Comparison of ENCODE assay signal across 10 cellular contexts in the genomic region with DNA sequence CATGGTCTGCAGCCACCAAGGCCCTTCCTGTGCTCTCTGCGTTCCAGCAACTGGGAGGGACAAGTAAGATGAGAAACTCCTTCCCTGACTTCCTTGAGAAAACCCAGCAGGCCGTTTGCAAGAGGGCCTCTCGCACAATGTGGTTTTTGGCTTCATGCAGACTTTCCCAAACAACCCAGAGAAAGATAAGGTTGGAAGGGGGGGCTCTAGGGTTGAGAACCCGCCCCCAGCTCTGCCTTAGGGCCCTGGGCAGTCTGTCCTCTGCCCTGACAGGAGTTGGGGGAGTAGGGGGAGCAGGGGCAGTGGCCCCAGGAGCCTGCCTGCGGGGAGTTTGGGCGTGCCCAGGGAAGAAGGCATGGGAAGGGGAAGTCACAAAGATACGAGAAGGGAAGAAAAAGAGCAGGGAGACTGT.
DNase-seq lines count a peak whose midpoint lies in the region; ATAC-seq, FAIRE-seq and TF ChIP-seq lines count a peak whose summit lies in the region.
"Had no signal": no experiment of that assay in that cellular context is flagged by ENCODE, and none has a peak within 500 bp of the region (broad histone marks: within the 10 kb centered on the region; RNA-seq: fewer than 3 reads in every experiment).

No MANE protein-coding gene starts in this region.

- peak overlapping the region; percentile 46 for H3K4me3 ChIP-seq in BLaER1
- H3K4me3 ChIP-seq in adrenal gland: no peak overlapping the region
- H3K4me3 ChIP-seq in heart left ventricle: peak overlapping the region in 4 of 12 donors; percentile 8 to 15 (median 14)
- no peak overlapping the region for H3K4me3 ChIP-seq in osteoblast (ENCODE audit: insufficient read depth, low read length)
- H3K4me3 ChIP-seq: breast epithelium, MG63 had no signal

- TF ChIP-seq POLR2A in adrenal gland (IDR thresholded peaks at IDR 0.05) (no peak), heart left ventricle (IDR thresholded peaks at IDR 0.05) (no peak), GM12891 (IDR thresholded peaks at IDR 0.05; ENCODE audit: low read depth, low read length) (no peak)

- H3K4me1 ChIP-seq in BLaER1 (peaks cover 58% of the 10 kb centered on the region), adrenal gland (replicated peaks in 1 of 2) (peaks cover 8 to 22% of the 10 kb centered on the region in 2 donors), heart left ventricle (peaks cover 5 to 65% (median 42%) of the 10 kb centered on the region in 12 donors), osteoblast (ENCODE audit: insufficient read depth, low read length) (peaks cover 54% of the 10 kb centered on the region)

- H3K9me3 ChIP-seq in BLaER1 (no peaks in the 10 kb centered on the region), adrenal gland (replicated peaks in 1 of 3) (no peaks in the 10 kb centered on the region), heart left ventricle (no peaks in the 10 kb centered on the region), osteoblast (ENCODE audit: low read depth, low read length) (no peaks in the 10 kb centered on the region)
- H3K9me3 ChIP-seq: breast epithelium, MG63 had no signal

- H3K27me3 ChIP-seq in BLaER1: no peaks in the 10 kb centered on the region
- no peaks in the 10 kb centered on the region for H3K27me3 ChIP-seq in adrenal gland
- no peaks in the 10 kb centered on the region for H3K27me3 ChIP-seq in heart left ventricle
- H3K27me3 ChIP-seq in osteoblast (ENCODE audit: insufficient read depth, low read length): no peaks in the 10 kb centered on the region
- H3K27me3 ChIP-seq: breast epithelium, MG63 had no signal

- DNase-seq in adrenal gland: peak in 1 of 7 donors; percentile 37
- peak; percentile 65 to 75 (median 69) for DNase-seq in heart left ventricle
- no peak for DNase-seq in osteoblast (ENCODE audit: insufficient read length, low spot score, missing footprints)
- no peak for DNase-seq in NCI-H187 treated with DMSO at 0.1 percent for 48 hours (lab: John Stamatoyannopoulos, UW)
- no peak for DNase-seq in activated naive CD4-positive, alpha-beta T cell treated with Interleukin-2 at 50 U/mL for 16 hours
- no peak for DNase-seq in GM12891 (ENCODE audit: insufficient read length, low spot score)
- DNase-seq: MG63 had no signal

- H3K27ac ChIP-seq in BLaER1 (peak overlapping the region; percentile 82), adrenal gland (peak overlapping the region in 4 of 5 donors; percentile 33 to 82 (median 67)), heart left ventricle (peak overlapping the region; percentile 53 to 95 (median 88)), osteoblast (ENCODE audit: low read depth, low read length) (peak overlapping the region; percentile 70)
- H3K27ac ChIP-seq: breast epithelium had no signal

- H3K36me3 ChIP-seq in BLaER1 (peaks cover 7% of the 10 kb centered on the region; the same call in 1 of the 2 replicates), adrenal gland (replicated peaks in 1 of 2) (no peaks in the 10 kb centered on the region), heart left ventricle (peaks cover 0 to 6% (median 0%) of the 10 kb centered on the region in 9 donors), osteoblast (ENCODE audit: insufficient read depth, low read length) (no peaks in the 10 kb centered on the region)
- H3K36me3 ChIP-seq: breast epithelium, MG63 had no signal

- TF ChIP-seq CTCF in adrenal gland (IDR thresholded peaks at IDR 0.05): no peak
- no peak for TF ChIP-seq CTCF in heart left ventricle (IDR thresholded peaks at IDR 0.05)
- no peak for TF ChIP-seq CTCF in osteoblast (IDR thresholded peaks at IDR 0.05; ENCODE audit: extremely low read depth, low read depth, low read length)

- no peak overlapping the region for H2AFZ ChIP-seq in osteoblast (ENCODE audit: low read length)

- FAIRE-seq in GM12891 (lab: Jason Lieb, UNC): no peak

- intact Hi-C loops in adrenal gland (cut with DNase I) (no loop called here), heart left ventricle (cut with DNase I) (loop anchor here in 2 of 10 donors (5.0 kb wide), 3 partner anchors 41 to 96 kb away; no protein-coding TSS in a partner anchor)

- H3K4me2 ChIP-seq in BLaER1 (peak overlapping the region; percentile 97), osteoblast (ENCODE audit: insufficient read depth, low read length) (no peak overlapping the region)

- H3K9ac ChIP-seq in BLaER1: peak overlapping the region; percentile 68

- 44 to 63% (median 51%) methylated on average over 5 to 7 of the region's 7 CpGs for WGBS in adrenal gland, 4 donors
- WGBS in heart left ventricle, 4 donors: 35 to 45% (median 39%) methylated on average over 7 of the region's 7 CpGs

- H3K79me2 ChIP-seq in osteoblast (ENCODE audit: insufficient read depth, low read length): no peaks in the 10 kb centered on the region

- H4K20me1 ChIP-seq in BLaER1 (no peaks in the 10 kb centered on the region), osteoblast (ENCODE audit: insufficient read depth, low read length) (no peaks in the 10 kb centered on the region)

- peak; percentile 33 to 72 (median 66) for ATAC-seq in heart left ventricle
- no peak for ATAC-seq in HG03097 (IDR thresholded peaks at IDR 0.05; ENCODE audit: low FRiP score, unreplicated experiment)

TF ChIP-seq in GM12891, 5 proteins besides CTCF, POLR2A, EP300 and RAD21:
- TF ChIP-seq TAF1 (IDR thresholded peaks at IDR 0.05; ENCODE audit: low read depth, low read length): no peak
- TF ChIP-seq PAX5 (IDR thresholded peaks at IDR 0.05; ENCODE audit: insufficient read depth, low read length, severe bottlenecking): no peak
- TF ChIP-seq POLR2AphosphoS5 (IDR thresholded peaks at IDR 0.05; ENCODE audit: low read depth, low read length): no peak
- no peak for TF ChIP-seq POU2F2 (IDR thresholded peaks at IDR 0.05; ENCODE audit: low read depth, low read length)
- no peak for TF ChIP-seq SPI1 (IDR thresholded peaks at IDR 0.05; ENCODE audit: low read depth, low read length)

Comparison
In these comparisons a context has a peak if more than half of its experiments do, and no peak if none do; other contexts are left out.
1. DNase-seq: peak in heart left ventricle (5 of 5); none in osteoblast (single experiment), NCI-H187 treated with DMSO at 0.1 percent for 48 hours (single experiment), activated naive CD4-positive, alpha-beta T cell treated with Interleukin-2 at 50 U/mL for 16 hours (single experiment) and GM12891 (single experiment).
2. Peak in every context shown above with its lines, with median percentiles within 50 percentile points of each other: H3K27ac ChIP-seq.